ENCODE assay signal across 25 cellular contexts in the genomic region with DNA sequence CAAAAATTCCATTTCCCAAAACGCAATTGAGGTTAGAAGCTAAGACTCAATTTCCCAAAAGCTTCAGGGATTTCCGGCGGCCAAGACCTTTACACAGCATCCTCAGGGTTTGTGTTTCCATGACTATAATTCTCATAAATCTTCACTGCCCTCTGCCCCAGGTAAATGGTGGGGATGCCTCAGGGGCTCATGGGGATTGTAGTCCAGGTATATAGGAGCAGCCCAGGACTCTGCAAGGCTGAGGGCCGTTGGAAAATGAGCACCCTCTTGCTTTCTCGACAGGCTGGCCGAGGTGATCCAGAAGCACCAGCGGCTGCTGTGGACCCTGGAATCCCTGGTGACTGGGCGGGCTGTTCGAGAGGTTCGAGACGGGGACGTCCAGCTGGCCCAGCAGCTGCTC. TPM values are rescaled to one million over a fixed set of nuclear protein-coding genes. Genes with fewer than 3 reads are reported as not detected.
"Had no signal": no experiment of that assay in that cellular context is flagged by ENCODE, and none has a peak within 500 bp of the region (broad histone marks: within the 10 kb centered on the region; RNA-seq: fewer than 3 reads in every experiment).

No MANE protein-coding gene starts in this region.

- H3K36me3 Mint-ChIP-seq: natural killer cell had no signal

- ATAC-seq: activated CD4-positive, CD25-positive, alpha-beta regulatory T cell treated with anti-CD3 and anti-CD28 coated beads, Interleukin-2, amount 50 U/mL, for 24 hours; activated CD8-positive, alpha-beta memory T cell treated with anti-CD3 and anti-CD28 coated beads, Interleukin-2, amount 10 ng/mL, durations not matched to agents 7 days and 5 days; natural killer cell had no signal

- H3K27ac Mint-ChIP-seq: memory B cell, natural killer cell, progenitor cell of endocrine pancreas had no signal

- H3K9me3 ChIP-seq: colonic mucosa, esophagus muscularis mucosa, left ventricle myocardium inferior, right atrium auricular region, tibial artery, uterus had no signal

- H3K4me3 ChIP-seq: colonic mucosa, esophagus muscularis mucosa, left ventricle myocardium inferior, right atrium auricular region, tibial artery, uterus had no signal

- DNase-seq: activated CD4-positive, alpha-beta T cell treated with anti-CD3 and anti-CD28 coated beads, Interleukin-2, amount 50 U/mL, for 4 hours; activated CD8-positive, alpha-beta memory T cell treated with anti-CD3 and anti-CD28 coated beads, Interleukin-2, amount 10 ng/mL, durations not matched to agents 7 days and 5 days; activated effector memory CD4-positive, alpha-beta T cell treated with Interleukin-2 at 50 U/mL for 16 hours; activated naive CD4-positive, alpha-beta T cell treated with anti-CD3 and anti-CD28 coated beads, Interleukin-2, amount 50 U/mL, for 16 hours; activated T-cell treated with anti-CD3 and anti-CD28 coated beads, Interleukin-2, amount 50 U/mL, for 1 hour; colonic mucosa; effector CD4-positive, alpha-beta T cell; hippocampal formation; left ventricle myocardium inferior; natural killer cell; nucleus accumbens; small intestine; stimulated activated CD4-positive, alpha-beta T cell treated with anti-CD3 and anti-CD28 coated beads, Interleukin-4, amount 100 ng/mL, for 24 hours; stimulated activated naive CD4-positive, alpha-beta T cell; T-helper 9 cell; tibial artery; uterus had no signal

- H3K27ac ChIP-seq: tibial artery, uterus had no signal

- H3K27me3 Mint-ChIP-seq: activated CD8-positive, alpha-beta memory T cell treated with anti-CD3 and anti-CD28 coated beads, Interleukin-2, amount 10 ng/mL, durations not matched to agents 7 days and 5 days; memory B cell; progenitor cell of endocrine pancreas had no signal

- H3K9me3 Mint-ChIP-seq: memory B cell, natural killer cell had no signal

- H3K4me3 Mint-ChIP-seq: activated CD8-positive, alpha-beta memory T cell treated with anti-CD3 and anti-CD28 coated beads, Interleukin-2, amount 10 ng/mL, durations not matched to agents 7 days and 5 days; memory B cell; natural killer cell had no signal

- H3K36me3 ChIP-seq: colonic mucosa, uterus had no signal

- H3K27me3 ChIP-seq: colonic mucosa, esophagus muscularis mucosa, right atrium auricular region, tibial artery, uterus had no signal

RNA-seq across cellular contexts. Expression of a gene that starts 18.1 kb away (rescaled TPM):
- total RNA-seq: fibroblast of villous mesenchyme, glomerular endothelial cell, kidney epithelial cell, natural killer cell had no signal
